Comparison of ENCODE assay signal across 34 cellular contexts in genomic region chr9:36316049-36316448, GRCh38. TPM values are rescaled to one million over a fixed set of nuclear protein-coding genes. Genes with fewer than 3 reads are reported as not detected.
DNase-seq lines count a peak whose midpoint lies in the region; ATAC-seq and TF ChIP-seq lines count a peak whose summit lies in the region.
"Had no signal": no experiment of that assay in that cellular context is flagged by ENCODE, and none has a peak within 500 bp of the region (broad histone marks: within the 10 kb centered on the region; RNA-seq: fewer than 3 reads in every experiment).

No MANE protein-coding gene starts in this region.

- no peak for DNase-seq in epithelial cell of prostate (ENCODE audit: low read depth, low spot score)
- DNase-seq in neural progenitor cell (ENCODE audit: low spot score), result no peak
- no peak for DNase-seq in cerebellum (ENCODE audit: low spot score)
- no peak for DNase-seq in activated naive CD8-positive, alpha-beta T cell treated with anti-CD3 and anti-CD28 coated beads for 36 hours
- no peak for DNase-seq in DMS79 (lab: John Stamatoyannopoulos, UW)
- DNase-seq: activated CD4-positive, alpha-beta T cell treated with anti-CD3 and anti-CD28 coated beads for 48 hours; COR-L47; cortex of kidney; DMS53; foreskin fibroblast; heart left ventricle; Karpas-422; kidney glomerular epithelial cell; lower lobe of right lung; NCI-H1436 treated with DMSO at 0.1 percent for 48 hours; NCI-H446; NCI-H748 treated with DMSO at 0.1 percent for 48 hours; nephron progenitor cell; right cardiac atrium; RPMI8226; stimulated activated CD4-positive, alpha-beta T cell treated with anti-CD3 and anti-CD28 coated beads, Interleukin-2, amount 100 ng/mL, for 24 hours; stimulated activated CD8-positive, alpha-beta memory T cell treated with anti-CD3 and anti-CD28 coated beads, Interleukin-4, amount 100 ng/mL, for 48 hours; stimulated activated naive CD8-positive, alpha-beta T cell treated with anti-CD3 and anti-CD28 coated beads, Interleukin-15, amount 100 ng/mL, for 72 hours; T1000; thyroid gland; WERI-Rb-1 had no signal

- H3K9me3 Mint-ChIP-seq in neural progenitor cell, result no peaks in the 10 kb centered on the region
- no peaks in the 10 kb centered on the region for H3K9me3 Mint-ChIP-seq in activated naive CD8-positive, alpha-beta T cell treated with anti-CD3 and anti-CD28 coated beads for 36 hours
- H3K9me3 Mint-ChIP-seq: activated naive CD4-positive, alpha-beta T cell treated with anti-CD3 and anti-CD28 coated beads, Interleukin-2, amount 50 U/mL, for 24 hours; stimulated activated naive CD8-positive, alpha-beta T cell treated with anti-CD3 and anti-CD28 coated beads, Interleukin-15, amount 100 ng/mL, for 72 hours had no signal

- H2AFZ ChIP-seq in OCI-LY3 (ENCODE audit: low read depth, low read length) (peak overlapping the region; percentile 47), neural progenitor cell (replicated peaks) (peak overlapping the region; percentile 99)

- no peaks in the 10 kb centered on the region for H3K36me3 Mint-ChIP-seq in neural progenitor cell
- H3K36me3 Mint-ChIP-seq in activated naive CD8-positive, alpha-beta T cell treated with anti-CD3 and anti-CD28 coated beads for 36 hours, result no peaks in the 10 kb centered on the region
- H3K36me3 Mint-ChIP-seq: activated naive CD4-positive, alpha-beta T cell treated with anti-CD3 and anti-CD28 coated beads, Interleukin-2, amount 50 U/mL, for 24 hours had no signal

- no peaks in the 10 kb centered on the region for H3K79me2 ChIP-seq in OCI-LY3 (ENCODE audit: low read length)
- H3K79me2 ChIP-seq in neural progenitor cell (ENCODE audit: low read depth), result no peaks in the 10 kb centered on the region

- H3K9ac ChIP-seq in BLaER1 (no peak overlapping the region), OCI-LY3 (ENCODE audit: low read length) (peak overlapping the region; percentile 40), neural progenitor cell (no peak overlapping the region)

- no peaks in the 10 kb centered on the region for H3K27me3 Mint-ChIP-seq in neural progenitor cell (ENCODE audit: insufficient read depth, low read depth)
- peaks cover 3% of the 10 kb centered on the region for H3K27me3 Mint-ChIP-seq in activated naive CD8-positive, alpha-beta T cell treated with anti-CD3 and anti-CD28 coated beads for 36 hours
- H3K27me3 Mint-ChIP-seq: activated naive CD4-positive, alpha-beta T cell treated with anti-CD3 and anti-CD28 coated beads, Interleukin-2, amount 50 U/mL, for 24 hours had no signal

- H4K20me1 ChIP-seq in BLaER1 (no peaks in the 10 kb centered on the region), OCI-LY3 (ENCODE audit: insufficient read depth, low read length) (no peaks in the 10 kb centered on the region), neural progenitor cell (ENCODE audit: low read depth) (no peaks in the 10 kb centered on the region)

- no peaks in the 10 kb centered on the region for H3K36me3 ChIP-seq in BLaER1
- no peaks in the 10 kb centered on the region for H3K36me3 ChIP-seq in OCI-LY3 (replicated peaks; ENCODE audit: low read depth, low read length)
- H3K36me3 ChIP-seq in neural progenitor cell, result no peaks in the 10 kb centered on the region
- H3K36me3 ChIP-seq: esophagus muscularis mucosa, HAP-1, heart left ventricle, lower lobe of right lung, pancreas, SJSA1, thyroid gland, WERI-Rb-1 had no signal

- H3K4me2 ChIP-seq in BLaER1, result peak overlapping the region; percentile 44; the same call in 1 of the 2 replicates
- H3K4me2 ChIP-seq in OCI-LY3 (ENCODE audit: low read length), result peak overlapping the region; percentile 74
- peak overlapping the region; percentile 42 for H3K4me2 ChIP-seq in neural progenitor cell

- ATAC-seq in HG02852 (IDR thresholded peaks at IDR 0.05; ENCODE audit: unreplicated experiment), result no peak
- ATAC-seq: stimulated activated naive CD8-positive, alpha-beta T cell treated with anti-CD3 and anti-CD28 coated beads, Interleukin-15, amount 100 ng/mL, for 72 hours had no signal

- peaks cover 44% of the 10 kb centered on the region for H3K4me1 ChIP-seq in BLaER1
- peaks cover 35% of the 10 kb centered on the region for H3K4me1 ChIP-seq in OCI-LY3 (ENCODE audit: low read length)
- peaks cover 18% of the 10 kb centered on the region for H3K4me1 ChIP-seq in neural progenitor cell
- H3K4me1 ChIP-seq: SJSA1, thyroid gland had no signal

- no peak overlapping the region for H3K27ac Mint-ChIP-seq in neural progenitor cell
- H3K27ac Mint-ChIP-seq in activated naive CD8-positive, alpha-beta T cell treated with anti-CD3 and anti-CD28 coated beads for 36 hours, result no peak overlapping the region
- H3K27ac Mint-ChIP-seq: activated naive CD4-positive, alpha-beta T cell treated with anti-CD3 and anti-CD28 coated beads, Interleukin-2, amount 50 U/mL, for 24 hours; nephron progenitor cell; stimulated activated naive CD8-positive, alpha-beta T cell treated with anti-CD3 and anti-CD28 coated beads, Interleukin-15, amount 100 ng/mL, for 72 hours had no signal

- H3F3A ChIP-seq in neural progenitor cell (ENCODE audit: low read depth), result peaks cover 6% of the 10 kb centered on the region

- H3K27me3 ChIP-seq in BLaER1, result no peaks in the 10 kb centered on the region
- H3K27me3 ChIP-seq in OCI-LY3 (ENCODE audit: low read depth, low read length), result no peaks in the 10 kb centered on the region
- no peaks in the 10 kb centered on the region for H3K27me3 ChIP-seq in neural progenitor cell
- H3K27me3 ChIP-seq: heart left ventricle, pancreas, SJSA1, thyroid gland had no signal

- H3K9me3 ChIP-seq in BLaER1, result peaks cover 3% of the 10 kb centered on the region
- H3K9me3 ChIP-seq in OCI-LY3 (ENCODE audit: insufficient read depth, low read length), result no peaks in the 10 kb centered on the region
- no peaks in the 10 kb centered on the region for H3K9me3 ChIP-seq in neural progenitor cell (ENCODE audit: low read depth)
- H3K9me3 ChIP-seq: esophagus muscularis mucosa, HAP-1, lower lobe of right lung, pancreas, SJSA1, thyroid gland had no signal

- H3K4me1 Mint-ChIP-seq in neural progenitor cell, result no peaks in the 10 kb centered on the region
- H3K4me1 Mint-ChIP-seq in activated naive CD8-positive, alpha-beta T cell treated with anti-CD3 and anti-CD28 coated beads for 36 hours, result peaks cover 2% of the 10 kb centered on the region
- H3K4me1 Mint-ChIP-seq: activated naive CD4-positive, alpha-beta T cell treated with anti-CD3 and anti-CD28 coated beads, Interleukin-2, amount 50 U/mL, for 24 hours; stimulated activated naive CD8-positive, alpha-beta T cell treated with anti-CD3 and anti-CD28 coated beads, Interleukin-15, amount 100 ng/mL, for 72 hours had no signal

- H3K27ac ChIP-seq in BLaER1 (no peak overlapping the region), OCI-LY3 (ENCODE audit: low read length) (peak overlapping the region; percentile 47), epithelial cell of prostate (peak overlapping the region; percentile 99), neural progenitor cell (peak overlapping the region; percentile 34)
- H3K27ac ChIP-seq: esophagus muscularis mucosa, heart left ventricle, lower lobe of right lung, SJSA1, thyroid gland, WERI-Rb-1 had no signal

- H3K4me3 ChIP-seq in BLaER1 (no peak overlapping the region), OCI-LY3 (ENCODE audit: low read length) (peak overlapping the region; percentile 45), neural progenitor cell (no peak overlapping the region)
- H3K4me3 ChIP-seq: esophagus muscularis mucosa, HAP-1, heart left ventricle, lower lobe of right lung, pancreas, SJSA1, thyroid gland had no signal

- no peak overlapping the region for H3K4me3 Mint-ChIP-seq in neural progenitor cell
- H3K4me3 Mint-ChIP-seq in activated naive CD8-positive, alpha-beta T cell treated with anti-CD3 and anti-CD28 coated beads for 36 hours, result no peak overlapping the region
- H3K4me3 Mint-ChIP-seq: activated naive CD4-positive, alpha-beta T cell treated with anti-CD3 and anti-CD28 coated beads, Interleukin-2, amount 50 U/mL, for 24 hours; nephron progenitor cell; stimulated activated naive CD8-positive, alpha-beta T cell treated with anti-CD3 and anti-CD28 coated beads, Interleukin-15, amount 100 ng/mL, for 72 hours had no signal

- no peak for TF ChIP-seq CTCF in OCI-LY3 (IDR thresholded peaks at IDR 0.05; ENCODE audit: low read depth, low read length)
- TF ChIP-seq CTCF in neural progenitor cell (IDR thresholded peaks at IDR 0.05), result no peak

RNA-seq across cellular contexts. Expression of gene GNE, which starts 57.8 kb away (rescaled TPM):
- total RNA-seq in neural progenitor cell (ENCODE audit: low replicate concordance) (25.2 and 26.8 TPM in 2 replicates), cerebellum (22.9 TPM)
- total RNA-seq in activated naive CD8-positive, alpha-beta T cell treated with anti-CD3 and anti-CD28 coated beads for 36 hours, result 10 to 100 TPM; 12.6 to 13.3 TPM
